17 cellular contexts compared by ENCODE assay signal in genomic region chrX:150205011-150205410, GRCh38.
DNase-seq lines count a peak whose midpoint lies in the region; ATAC-seq and TF ChIP-seq lines count a peak whose summit lies in the region.
"Had no signal": no experiment of that assay in that cellular context is flagged by ENCODE, and none has a peak within 500 bp of the region (broad histone marks: within the 10 kb centered on the region; RNA-seq: fewer than 3 reads in every experiment).

No MANE protein-coding gene starts in this region.

- no peaks in the 10 kb centered on the region for H3K9me3 ChIP-seq in neural progenitor cell (ENCODE audit: low read depth)
- H3K9me3 ChIP-seq in ovary: no peaks in the 10 kb centered on the region

- no peak overlapping the region for H3K9ac ChIP-seq in neural progenitor cell

- H3K27me3 Mint-ChIP-seq in neural progenitor cell (ENCODE audit: insufficient read depth, low read depth): peaks cover 2% of the 10 kb centered on the region
- H3K27me3 Mint-ChIP-seq: dendritic cell treated with granulocyte-macrophage colony-stimulating factor and Interleukin-4, amounts not matched to agents 40 ng/mL and 50 ng/mL, for 4 days; naive B cell had no signal

- no peaks in the 10 kb centered on the region for H3F3A ChIP-seq in neural progenitor cell (ENCODE audit: low read depth)

- H2AFZ ChIP-seq in ACC112 (ENCODE audit: low read length, unreplicated experiment) (no peak overlapping the region), neural progenitor cell (replicated peaks) (no peak overlapping the region)

- TF ChIP-seq POLR2A in ovary (IDR thresholded peaks at IDR 0.05): no peak

- H3K27me3 ChIP-seq in ACC112 (ENCODE audit: insufficient read depth, low read length) (no peaks in the 10 kb centered on the region), neural progenitor cell (no peaks in the 10 kb centered on the region), ovary (no peaks in the 10 kb centered on the region)

- TF ChIP-seq CTCF in neural progenitor cell (IDR thresholded peaks at IDR 0.05) (peak; percentile 12), ovary (IDR thresholded peaks at IDR 0.05) (no peak)

- H3K36me3 ChIP-seq in ACC112 (ENCODE audit: insufficient read depth, low read length) (no peaks in the 10 kb centered on the region), neural progenitor cell (no peaks in the 10 kb centered on the region), ovary (no peaks in the 10 kb centered on the region)

- intact Hi-C loops in ovary (cut with DNase I): no loop called here

- no peak for ATAC-seq in HG02623 (IDR thresholded peaks at IDR 0.05; ENCODE audit: unreplicated experiment)
- ATAC-seq in HG03045 (IDR thresholded peaks at IDR 0.05; ENCODE audit: unreplicated experiment): no peak
- ATAC-seq: esophagus mucosa, left colon had no signal

- no peaks in the 10 kb centered on the region for H3K4me1 Mint-ChIP-seq in neural progenitor cell

- TF ChIP-seq EP300 in ovary (IDR thresholded peaks at IDR 0.05): no peak

- H3K79me2 ChIP-seq in ACC112 (ENCODE audit: control insufficient read depth, insufficient read depth, low read length, unreplicated experiment) (no peaks in the 10 kb centered on the region), neural progenitor cell (ENCODE audit: low read depth) (no peaks in the 10 kb centered on the region)

- DNase-seq in LHCN-M2 (ENCODE audit: low read depth) (peak; percentile 72), cortex of kidney (lab: John Stamatoyannopoulos, UW) (peak; percentile 3), neural progenitor cell (ENCODE audit: low spot score) (no peak), ovary (no peak), NCI-H1436 treated with DMSO at 0.1 percent for 48 hours (lab: John Stamatoyannopoulos, UW) (no peak)
- DNase-seq: GOT3, hypothalamus, KG1, left colon, naive B cell, NCI-H1694, NCI-H446 treated with DMSO at 0.1 percent for 48 hours had no signal

- H4K20me1 ChIP-seq in neural progenitor cell (ENCODE audit: low read depth): no peaks in the 10 kb centered on the region

- no peaks in the 10 kb centered on the region for H3K36me3 Mint-ChIP-seq in neural progenitor cell
- H3K36me3 Mint-ChIP-seq: naive B cell had no signal

- H3K4me3 Mint-ChIP-seq in neural progenitor cell: no peak overlapping the region
- H3K4me3 Mint-ChIP-seq: dendritic cell treated with granulocyte-macrophage colony-stimulating factor and Interleukin-4, amounts not matched to agents 40 ng/mL and 50 ng/mL, for 4 days; naive B cell had no signal

- peaks cover 3% of the 10 kb centered on the region for H3K9me3 Mint-ChIP-seq in neural progenitor cell
- H3K9me3 Mint-ChIP-seq: dendritic cell treated with granulocyte-macrophage colony-stimulating factor and Interleukin-4, amounts not matched to agents 40 ng/mL and 50 ng/mL, for 4 days had no signal

- WGBS in ovary, 3 donors: 62 to 90% (median 70%) methylated on average over 2 of the region's 2 CpGs

- no peak overlapping the region for H3K4me2 ChIP-seq in neural progenitor cell

- H3K27ac ChIP-seq in ACC112 (ENCODE audit: low read depth, low read length): peak overlapping the region; percentile 77
- no peak overlapping the region for H3K27ac ChIP-seq in neural progenitor cell
- H3K27ac ChIP-seq in ovary: no peak overlapping the region

- H3K4me1 ChIP-seq in ACC112 (ENCODE audit: control insufficient read depth, insufficient read depth, low read length, unreplicated experiment): peaks cover 36% of the 10 kb centered on the region
- H3K4me1 ChIP-seq in neural progenitor cell: no peaks in the 10 kb centered on the region
- no peaks in the 10 kb centered on the region for H3K4me1 ChIP-seq in ovary (ENCODE audit: insufficient read depth)

- H3K4me3 ChIP-seq in ACC112 (ENCODE audit: low read depth, low read length): no peak overlapping the region
- H3K4me3 ChIP-seq in neural progenitor cell: no peak overlapping the region
- H3K4me3 ChIP-seq in ovary: no peak overlapping the region

- H3K27ac Mint-ChIP-seq in neural progenitor cell: no peak overlapping the region
- H3K27ac Mint-ChIP-seq: dendritic cell treated with granulocyte-macrophage colony-stimulating factor and Interleukin-4, amounts not matched to agents 40 ng/mL and 50 ng/mL, for 4 days had no signal

Comparison
In these comparisons a context has a peak if more than half of its experiments do, and no peak if none do; other contexts are left out.
1. DNase-seq: peak in LHCN-M2 (single experiment) and cortex of kidney (single experiment); none in neural progenitor cell (single experiment), ovary (0 of 5) and NCI-H1436 treated with DMSO at 0.1 percent for 48 hours (single experiment).